In the genomic region with DNA sequence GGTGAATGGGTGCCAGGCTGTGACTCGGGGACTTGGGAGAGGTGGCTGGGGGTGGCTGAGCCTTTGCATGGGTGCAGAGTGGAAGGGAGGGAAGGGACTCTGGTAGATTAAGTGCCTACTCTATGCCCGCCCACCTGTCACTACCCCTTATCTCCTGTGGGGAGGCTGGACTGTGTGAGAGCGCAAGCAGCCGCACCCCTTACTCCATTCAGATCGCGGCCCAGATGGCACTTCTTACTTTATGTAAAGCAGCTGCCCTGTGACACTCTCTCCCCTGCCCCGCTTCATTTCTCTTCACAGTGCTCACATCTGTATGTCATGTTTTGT, we compare ENCODE assay signal across 1 cellular context.
TF ChIP-seq lines count a peak whose summit lies in the region.

No MANE protein-coding gene starts in this region.

TF ChIP-seq in GM12878, 131 proteins besides CTCF, POLR2A, EP300 and RAD21:
- no peak for TF ChIP-seq BMI1 (IDR thresholded peaks at IDR 0.05; ENCODE audit: borderline replicate concordance)
- no peak for TF ChIP-seq RAD51 (IDR thresholded peaks at IDR 0.05)
- no peak for TF ChIP-seq ZNF24 (IDR thresholded peaks at IDR 0.05)
- no peak for TF ChIP-seq IKZF2 (IDR thresholded peaks at IDR 0.05)
